ENCODE assay signal across 11 cellular contexts in the genomic region with DNA sequence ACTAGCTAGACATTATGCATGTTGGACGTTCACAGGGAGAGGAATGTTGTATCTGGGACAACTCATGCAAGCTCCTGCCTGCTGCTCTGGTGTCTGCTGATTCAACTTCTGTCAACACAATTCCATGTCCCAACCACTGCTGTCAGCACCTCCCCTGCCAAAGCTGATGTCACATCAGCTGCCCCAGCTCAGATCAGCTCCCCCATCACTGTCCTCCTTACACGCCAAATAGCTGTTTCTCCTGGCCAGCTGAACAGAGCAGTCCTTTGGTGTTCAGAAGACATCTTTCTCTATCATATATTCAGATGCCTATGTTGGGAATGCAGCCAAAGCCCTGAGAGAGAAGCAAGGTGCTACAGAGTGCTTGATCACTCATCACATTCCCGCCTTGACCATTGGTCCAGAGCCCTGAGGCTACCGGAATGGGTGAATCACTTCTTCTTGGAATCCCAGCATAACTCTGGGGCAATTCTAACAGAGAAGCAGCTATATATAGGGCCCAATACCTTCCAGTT.
DNase-seq lines count a peak whose midpoint lies in the region; ATAC-seq and TF ChIP-seq lines count a peak whose summit lies in the region.
"Had no signal": no experiment of that assay in that cellular context is flagged by ENCODE, and none has a peak within 500 bp of the region (broad histone marks: within the 10 kb centered on the region; RNA-seq: fewer than 3 reads in every experiment).

No MANE protein-coding gene starts in this region.

- no peak for TF ChIP-seq CTCF in HCT116 (IDR thresholded peaks at IDR 0.05 in 2 of 3, conservative IDR thresholded peaks at IDR 0.05 in 1 of 3; ENCODE audit: borderline replicate concordance in 1 of 3, insufficient read depth in 1 of 3, low read depth in 2 of 3, low read length in 2 of 3)
- no peak for TF ChIP-seq CTCF in left ventricle myocardium inferior (IDR thresholded peaks at IDR 0.05; ENCODE audit: borderline replicate concordance)
- no peak for TF ChIP-seq CTCF in osteocyte (IDR thresholded peaks at IDR 0.05)

- peaks cover 8% of the 10 kb centered on the region for H3K9me3 Mint-ChIP-seq in osteocyte (ENCODE audit: unreplicated experiment)

- H3K4me1 Mint-ChIP-seq in osteocyte (ENCODE audit: unreplicated experiment) = peaks cover 14% of the 10 kb centered on the region

- RAD21 ChIA-PET in HCT116 (lab: Charles Lee; ENCODE audit: low non-redundant PET in 1 of 2, low total read pairs in 2 of 2, uncharacterized antibody in 2 of 2, unreplicated experiment in 2 of 2) = interaction anchor here in 1 of 2 experiments (0.6 kb wide), 1 partner anchor 26 kb away, joined by 3 read pairs; no protein-coding TSS in a partner anchor

- no peaks in the 10 kb centered on the region for H3K9me3 ChIP-seq in HCT116 (ENCODE audit: control insufficient read depth in 1 of 2, insufficient read depth in 1 of 2, low read depth in 1 of 2, low read length in 2 of 2)
- peaks cover 1% of the 10 kb centered on the region for H3K9me3 ChIP-seq in left ventricle myocardium inferior (replicated peaks)
- H3K9me3 ChIP-seq: right lobe of liver, thyroid gland had no signal

- ATAC-seq in HCT116 (peak; percentile 57), GM18520 (IDR thresholded peaks at IDR 0.05; ENCODE audit: unreplicated experiment) (no peak)

- H3K27ac ChIP-seq in HCT116 (ENCODE audit: low read depth, low read length) (no peak overlapping the region), left ventricle myocardium inferior (replicated peaks) (peak overlapping the region; percentile 73)
- H3K27ac ChIP-seq: right lobe of liver, thyroid gland had no signal

- no peaks in the 10 kb centered on the region for H4K20me1 ChIP-seq in HCT116 (ENCODE audit: insufficient read depth)

- DNase-seq in HCT116 (ENCODE audit: low read depth, low spot score) (no peak), astrocyte of the hippocampus (ENCODE audit: low read depth, low spot score) (peak; percentile 79), left ventricle myocardium inferior (peak; percentile 78), superior temporal gyrus (ENCODE audit: extremely low spot score) (peak; percentile 42), NCI-H774 (lab: John Stamatoyannopoulos, UW) (no peak), osteocyte (ENCODE audit: extremely low spot score, unreplicated experiment) (no peak), NCI-H1417 treated with DMSO at 0.1 percent for 48 hours (lab: John Stamatoyannopoulos, UW) (no peak)
- DNase-seq: right lobe of liver had no signal

- intact Hi-C loops in HCT116 (cut with micrococcal nuclease) = no loop called here
- intact Hi-C loops in left ventricle myocardium inferior (cut with micrococcal nuclease) = no loop called here

- POLR2A ChIA-PET in HCT116 (lab: Charles Lee) = no interaction called here

- H3K4me3 Mint-ChIP-seq in osteocyte (ENCODE audit: unreplicated experiment) = no peak overlapping the region
- H3K4me3 Mint-ChIP-seq: activated naive CD8-positive, alpha-beta T cell had no signal

- H3K4me1 ChIP-seq in HCT116 (ENCODE audit: control insufficient read depth in 1 of 2, insufficient read depth in 2 of 2, low read length in 2 of 2) = peaks cover 0 to 9% of the 10 kb centered on the region in 2 experiments; a peak in 2 of 4 replicates
- peaks cover 21% of the 10 kb centered on the region for H3K4me1 ChIP-seq in left ventricle myocardium inferior
- H3K4me1 ChIP-seq: right lobe of liver, thyroid gland had no signal

- H3K27me3 ChIP-seq in HCT116 (ENCODE audit: insufficient read depth, low read length) (no peaks in the 10 kb centered on the region), left ventricle myocardium inferior (ENCODE audit: low read depth) (no peaks in the 10 kb centered on the region)
- H3K27me3 ChIP-seq: right lobe of liver, thyroid gland had no signal

- H2AFZ ChIP-seq in HCT116 (ENCODE audit: low read depth, low read length, poor library complexity, severe bottlenecking) = no peak overlapping the region

- no peak overlapping the region for H3K4me2 ChIP-seq in HCT116 (ENCODE audit: low read length)

- H3K79me2 ChIP-seq in HCT116 (ENCODE audit: insufficient read depth, low read length) = no peaks in the 10 kb centered on the region

- H3K4me3 ChIP-seq in HCT116 (replicated peaks in 1 of 2; ENCODE audit: low read depth in 1 of 2, low read length in 2 of 2) (no peak overlapping the region), left ventricle myocardium inferior (no peak overlapping the region)
- H3K4me3 ChIP-seq: right lobe of liver, thyroid gland had no signal

- CTCF ChIA-PET in HCT116 (lab: Charles Lee) = no interaction called here

- no peak overlapping the region for H3K27ac Mint-ChIP-seq in osteocyte (ENCODE audit: unreplicated experiment)
- H3K27ac Mint-ChIP-seq: activated naive CD8-positive, alpha-beta T cell had no signal

- no peaks in the 10 kb centered on the region for H3K27me3 Mint-ChIP-seq in osteocyte (ENCODE audit: unreplicated experiment)

- TF ChIP-seq POLR2A in HCT116 (IDR thresholded peaks at IDR 0.05; ENCODE audit: borderline replicate concordance, extremely low read depth, insufficient read depth, insufficient read length) = no peak

- no peak for TF ChIP-seq RAD21 in HCT116 (IDR thresholded peaks at IDR 0.05; ENCODE audit: low read depth)

- no peak overlapping the region for H3K9ac ChIP-seq in HCT116 (ENCODE audit: low read length)

- no TSS peak for BruUV-seq in HCT116 (replicated peaks; lab: Mats Ljungman, UMichigan)

- no peaks in the 10 kb centered on the region for H3K9me2 ChIP-seq in HCT116 (ENCODE audit: insufficient read depth)

- H3K36me3 Mint-ChIP-seq in osteocyte (ENCODE audit: unreplicated experiment) = no peaks in the 10 kb centered on the region
- H3K36me3 Mint-ChIP-seq: activated naive CD8-positive, alpha-beta T cell had no signal

- no peaks in the 10 kb centered on the region for H3K36me3 ChIP-seq in HCT116 (ENCODE audit: control insufficient read depth in 1 of 2, insufficient read depth in 2 of 2, low read length in 2 of 2)
- H3K36me3 ChIP-seq in left ventricle myocardium inferior = no peaks in the 10 kb centered on the region
- H3K36me3 ChIP-seq: right lobe of liver, thyroid gland had no signal

TF ChIP-seq in HCT116, 20 proteins besides CTCF, POLR2A, EP300 and RAD21 (continues in another document):
- TF ChIP-seq, protein P1, sequence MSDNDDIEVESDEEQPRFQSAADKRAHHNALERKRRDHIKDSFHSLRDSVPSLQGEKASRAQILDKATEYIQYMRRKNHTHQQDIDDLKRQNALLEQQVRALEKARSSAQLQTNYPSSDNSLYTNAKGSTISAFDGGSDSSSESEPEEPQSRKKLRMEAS (IDR thresholded peaks at IDR 0.05) = no peak
- TF ChIP-seq POLR2AphosphoS5 (IDR thresholded peaks at IDR 0.05; ENCODE audit: low read depth, low read length) (no peak), ZFX (IDR thresholded peaks at IDR 0.05) (no peak), FOSL1 (IDR thresholded peaks at IDR 0.05; ENCODE audit: low read depth) (no peak), EGR1 (IDR thresholded peaks at IDR 0.05; ENCODE audit: low read depth) (no peak), EZH2phosphoT487 (IDR thresholded peaks at IDR 0.05; ENCODE audit: borderline replicate concordance) (no peak), ZNF274 (IDR thresholded peaks at IDR 0.05; ENCODE audit: low read depth, low read length) (no peak), SRF (IDR thresholded peaks at IDR 0.05; ENCODE audit: low read depth) (no peak), CEBPB (IDR thresholded peaks at IDR 0.05; ENCODE audit: low read depth) (no peak), JUND (IDR thresholded peaks at IDR 0.05) (no peak), EZH2 (IDR thresholded peaks at IDR 0.05) (no peak), SIN3A (IDR thresholded peaks at IDR 0.05; ENCODE audit: low read depth) (no peak), ELF1 (IDR thresholded peaks at IDR 0.05; ENCODE audit: borderline replicate concordance, low read depth) (no peak), YY1 (IDR thresholded peaks at IDR 0.05; ENCODE audit: extremely low read depth, insufficient replicate concordance, low read depth, low read length) (no peak)
- TF ChIP-seq, protein P2, sequence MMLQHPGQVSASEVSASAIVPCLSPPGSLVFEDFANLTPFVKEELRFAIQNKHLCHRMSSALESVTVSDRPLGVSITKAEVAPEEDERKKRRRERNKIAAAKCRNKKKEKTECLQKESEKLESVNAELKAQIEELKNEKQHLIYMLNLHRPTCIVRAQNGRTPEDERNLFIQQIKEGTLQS (IDR thresholded peaks at IDR 0.05) = no peak
- TF ChIP-seq, protein P3, sequence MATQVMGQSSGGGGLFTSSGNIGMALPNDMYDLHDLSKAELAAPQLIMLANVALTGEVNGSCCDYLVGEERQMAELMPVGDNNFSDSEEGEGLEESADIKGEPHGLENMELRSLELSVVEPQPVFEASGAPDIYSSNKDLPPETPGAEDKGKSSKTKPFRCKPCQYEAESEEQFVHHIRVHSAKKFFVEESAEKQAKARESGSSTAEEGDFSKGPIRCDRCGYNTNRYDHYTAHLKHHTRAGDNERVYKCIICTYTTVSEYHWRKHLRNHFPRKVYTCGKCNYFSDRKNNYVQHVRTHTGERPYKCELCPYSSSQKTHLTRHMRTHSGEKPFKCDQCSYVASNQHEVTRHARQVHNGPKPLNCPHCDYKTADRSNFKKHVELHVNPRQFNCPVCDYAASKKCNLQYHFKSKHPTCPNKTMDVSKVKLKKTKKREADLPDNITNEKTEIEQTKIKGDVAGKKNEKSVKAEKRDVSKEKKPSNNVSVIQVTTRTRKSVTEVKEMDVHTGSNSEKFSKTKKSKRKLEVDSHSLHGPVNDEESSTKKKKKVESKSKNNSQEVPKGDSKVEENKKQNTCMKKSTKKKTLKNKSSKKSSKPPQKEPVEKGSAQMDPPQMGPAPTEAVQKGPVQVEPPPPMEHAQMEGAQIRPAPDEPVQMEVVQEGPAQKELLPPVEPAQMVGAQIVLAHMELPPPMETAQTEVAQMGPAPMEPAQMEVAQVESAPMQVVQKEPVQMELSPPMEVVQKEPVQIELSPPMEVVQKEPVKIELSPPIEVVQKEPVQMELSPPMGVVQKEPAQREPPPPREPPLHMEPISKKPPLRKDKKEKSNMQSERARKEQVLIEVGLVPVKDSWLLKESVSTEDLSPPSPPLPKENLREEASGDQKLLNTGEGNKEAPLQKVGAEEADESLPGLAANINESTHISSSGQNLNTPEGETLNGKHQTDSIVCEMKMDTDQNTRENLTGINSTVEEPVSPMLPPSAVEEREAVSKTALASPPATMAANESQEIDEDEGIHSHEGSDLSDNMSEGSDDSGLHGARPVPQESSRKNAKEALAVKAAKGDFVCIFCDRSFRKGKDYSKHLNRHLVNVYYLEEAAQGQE (IDR thresholded peaks at IDR 0.05; ENCODE audit: low read depth) = no peak

Comparison
In these comparisons a context has a peak if more than half of its experiments do, and no peak if none do; other contexts are left out.
1. DNase-seq: peak in astrocyte of the hippocampus (single experiment), left ventricle myocardium inferior (single experiment) and superior temporal gyrus (single experiment); none in HCT116 (single experiment), NCI-H774 (single experiment), osteocyte (single experiment) and NCI-H1417 treated with DMSO at 0.1 percent for 48 hours (single experiment).